Comparison of ENCODE assay signal across 1 cellular context in the genomic region with DNA sequence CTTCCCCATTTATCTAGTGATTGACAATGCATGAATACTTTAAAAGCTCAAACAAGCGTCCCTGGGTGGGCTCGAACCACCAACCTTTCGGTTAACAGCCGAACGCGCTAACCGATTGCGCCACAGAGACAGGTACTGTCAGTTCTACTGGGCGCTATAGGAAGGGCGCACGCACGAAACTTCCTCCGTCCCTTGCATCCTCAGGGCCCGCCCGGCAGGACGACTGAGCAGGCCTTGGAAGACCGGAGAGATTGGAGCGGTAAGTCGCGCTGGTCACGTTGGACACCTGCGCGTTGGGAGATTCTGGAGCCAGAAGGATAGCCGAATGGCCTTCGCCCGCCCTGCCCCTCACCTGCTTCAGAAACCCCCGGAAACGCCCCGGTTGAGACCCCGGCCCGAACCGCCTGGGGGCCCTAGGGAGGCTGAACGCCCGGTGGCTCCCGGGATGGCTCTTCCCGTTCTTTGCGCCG.
TF ChIP-seq lines count a peak whose summit lies in the region.
"Not testable (repeated sequence)": the region's sequence is repeated elsewhere in the genome, so short reads cannot be mapped to it uniquely, and the experiment has no call there.

No MANE protein-coding gene starts in this region.

TF ChIP-seq in K562, 482 proteins besides CTCF, POLR2A, EP300 and RAD21 (continued from another document):
- 0 out of 2 replicates have a peak, but pooled peaks have one; percentile 23 for TF ChIP-seq ZBTB40 (IDR thresholded peaks at IDR 0.05)
- TF ChIP-seq ZBTB40 (CRISPR knock-in tag; IDR thresholded peaks at IDR 0.05), result not testable (repeated sequence)
- 0 out of 2 replicates have a peak, but pooled peaks have one; percentile 11 for TF ChIP-seq CEBPB (tag; IDR thresholded peaks at IDR 0.05)
TF ChIP-seq in K562: peak in this region for 3; not testable (repeated sequence) for 479.
